13 cellular contexts compared by ENCODE assay signal in genomic region chr1:9753121-9753531, GRCh38.
DNase-seq lines count a peak whose midpoint lies in the region; ATAC-seq and TF ChIP-seq lines count a peak whose summit lies in the region.
"Had no signal": no experiment of that assay in that cellular context is flagged by ENCODE, and none has a peak within 500 bp of the region (broad histone marks: within the 10 kb centered on the region; RNA-seq: fewer than 3 reads in every experiment).

No MANE protein-coding gene starts in this region.

- no peak for TF ChIP-seq CTCF in astrocyte of the spinal cord (IDR thresholded peaks at IDR 0.05; ENCODE audit: low read depth, low read length)

- no peaks in the 10 kb centered on the region for H3K27me3 ChIP-seq in right cardiac atrium (ENCODE audit: control insufficient read depth, insufficient read depth)
- H3K27me3 ChIP-seq: BLaER1 treated with 17β-estradiol and CSF1 and Interleukin-3, amounts not matched to agents 10 nM and 100 nM; body of pancreas had no signal

- H3K4me3 Mint-ChIP-seq in activated CD4-positive, alpha-beta T cell treated with anti-CD3 and anti-CD28 coated beads, Interleukin-2, amount 10 ng/mL, durations not matched to agents 7 days and 5 days, result no peak overlapping the region
- H3K4me3 Mint-ChIP-seq in stimulated activated naive B cell treated with anti-CD40 and anti-IgM and Interleukin-4, amounts not matched to agents 10 μg/mL and 1 μg/mL and 100 μg/mL, for 72 hours, result no peak overlapping the region
- H3K4me3 Mint-ChIP-seq: natural killer cell treated with Interleukin-12 subunit alpha and Interleukin-12 subunit beta and Interleukin-15 and Interleukin-18, amount 100 ng/mL, for 72 hours had no signal

- DNase-seq in cardiac septum (ENCODE audit: low spot score), result peak; percentile 65
- DNase-seq in Right ventricle myocardium inferior (ENCODE audit: missing footprints), result no peak
- DNase-seq in astrocyte of the spinal cord (ENCODE audit: low read depth, low spot score), result peak; percentile 81
- peak; percentile 73 to 82 (median 78) for DNase-seq in right cardiac atrium
- DNase-seq in activated CD4-positive, alpha-beta T cell treated with anti-CD3 and anti-CD28 coated beads, Interleukin-2, amount 10 ng/mL, durations not matched to agents 7 days and 5 days, result no peak
- DNase-seq in NCI-H2107 treated with DMSO at 0.1 percent for 48 hours (lab: John Stamatoyannopoulos, UW; ENCODE audit: unreplicated experiment), result no peak
- no peak for DNase-seq in stimulated activated naive B cell treated with anti-CD40 and anti-IgM and Interleukin-4, amounts not matched to agents 10 μg/mL and 1 μg/mL and 100 μg/mL, for 72 hours
- no peak for DNase-seq in NCI-H2029 (lab: John Stamatoyannopoulos, UW)
- DNase-seq: NCI-H1048, SHP77 had no signal

- CTCF ChIA-PET in activated CD4-positive, alpha-beta T cell treated with anti-CD3 and anti-CD28 coated beads, Interleukin-2, amount 10 ng/mL, durations not matched to agents 7 days and 5 days (lab: Charles Lee), result no interaction called here

- H3K4me3 ChIP-seq in astrocyte of the spinal cord (ENCODE audit: low read depth, low read length) (no peak overlapping the region), right cardiac atrium (ENCODE audit: low read length) (no peak overlapping the region)
- H3K4me3 ChIP-seq: BLaER1 treated with 17β-estradiol and CSF1 and Interleukin-3, amounts not matched to agents 10 nM and 100 nM; body of pancreas had no signal

- no peaks in the 10 kb centered on the region for H3K27me3 Mint-ChIP-seq in activated CD4-positive, alpha-beta T cell treated with anti-CD3 and anti-CD28 coated beads, Interleukin-2, amount 10 ng/mL, durations not matched to agents 7 days and 5 days
- no peaks in the 10 kb centered on the region for H3K27me3 Mint-ChIP-seq in stimulated activated naive B cell treated with anti-CD40 and anti-IgM and Interleukin-4, amounts not matched to agents 10 μg/mL and 1 μg/mL and 100 μg/mL, for 72 hours
- H3K27me3 Mint-ChIP-seq: natural killer cell treated with Interleukin-12 subunit alpha and Interleukin-12 subunit beta and Interleukin-15 and Interleukin-18, amount 100 ng/mL, for 72 hours had no signal

- H3K9me3 ChIP-seq in right cardiac atrium (ENCODE audit: control insufficient read depth, low read length), result no peaks in the 10 kb centered on the region
- H3K9me3 ChIP-seq: BLaER1 treated with 17β-estradiol and CSF1 and Interleukin-3, amounts not matched to agents 10 nM and 100 nM; body of pancreas had no signal

- H3K4me1 Mint-ChIP-seq in activated CD4-positive, alpha-beta T cell treated with anti-CD3 and anti-CD28 coated beads, Interleukin-2, amount 10 ng/mL, durations not matched to agents 7 days and 5 days, result peaks cover 3% of the 10 kb centered on the region
- H3K4me1 Mint-ChIP-seq in stimulated activated naive B cell treated with anti-CD40 and anti-IgM and Interleukin-4, amounts not matched to agents 10 μg/mL and 1 μg/mL and 100 μg/mL, for 72 hours, result peaks cover 11 to 21% of the 10 kb centered on the region in 2 donors

- no peak overlapping the region for H3K27ac Mint-ChIP-seq in activated CD4-positive, alpha-beta T cell treated with anti-CD3 and anti-CD28 coated beads, Interleukin-2, amount 10 ng/mL, durations not matched to agents 7 days and 5 days
- H3K27ac Mint-ChIP-seq in stimulated activated naive B cell treated with anti-CD40 and anti-IgM and Interleukin-4, amounts not matched to agents 10 μg/mL and 1 μg/mL and 100 μg/mL, for 72 hours, result no peak overlapping the region
- H3K27ac Mint-ChIP-seq: natural killer cell treated with Interleukin-12 subunit alpha and Interleukin-12 subunit beta and Interleukin-15 and Interleukin-18, amount 100 ng/mL, for 72 hours had no signal

- no peaks in the 10 kb centered on the region for H3K9me3 Mint-ChIP-seq in activated CD4-positive, alpha-beta T cell treated with anti-CD3 and anti-CD28 coated beads, Interleukin-2, amount 10 ng/mL, durations not matched to agents 7 days and 5 days
- H3K9me3 Mint-ChIP-seq in stimulated activated naive B cell treated with anti-CD40 and anti-IgM and Interleukin-4, amounts not matched to agents 10 μg/mL and 1 μg/mL and 100 μg/mL, for 72 hours, result no peaks in the 10 kb centered on the region
- H3K9me3 Mint-ChIP-seq: natural killer cell treated with Interleukin-12 subunit alpha and Interleukin-12 subunit beta and Interleukin-15 and Interleukin-18, amount 100 ng/mL, for 72 hours had no signal

- no peak overlapping the region for H3K27ac ChIP-seq in right cardiac atrium (ENCODE audit: low read length)
- H3K27ac ChIP-seq: BLaER1 treated with 17β-estradiol and CSF1 and Interleukin-3, amounts not matched to agents 10 nM and 100 nM; body of pancreas had no signal

- in situ Hi-C loops in astrocyte of the spinal cord (cut with HindIII; ENCODE audit: low sequenced_read_pairs), result no loop called here

- WGBS in right cardiac atrium, result 70% methylated on average over 12 of the region's 12 CpGs

- intact Hi-C loops in cardiac septum (cut with DNase I) (no loop called here), Right ventricle myocardium inferior (cut with DNase I) (no loop called here), right cardiac atrium (cut with DNase I) (loop anchor here in 1 of 4 donors (10.0 kb wide), 1 partner anchor 58 kb away; no protein-coding TSS in a partner anchor)

- ATAC-seq in Right ventricle myocardium inferior (no peak), right cardiac atrium (peak; percentile 34 to 41)
- ATAC-seq in stimulated activated naive B cell treated with anti-CD40 and anti-IgM and Interleukin-4, amounts not matched to agents 10 μg/mL and 1 μg/mL and 100 μg/mL, for 72 hours (replicated peaks), result no peak
- ATAC-seq: body of pancreas had no signal

- peaks cover 2% of the 10 kb centered on the region for H3K4me1 ChIP-seq in right cardiac atrium (ENCODE audit: control insufficient read depth, insufficient read depth, low read length)
- H3K4me1 ChIP-seq: BLaER1 treated with 17β-estradiol and CSF1 and Interleukin-3, amounts not matched to agents 10 nM and 100 nM; body of pancreas had no signal

- POLR2A ChIA-PET in activated CD4-positive, alpha-beta T cell treated with anti-CD3 and anti-CD28 coated beads, Interleukin-2, amount 10 ng/mL, durations not matched to agents 7 days and 5 days (lab: Charles Lee), result no interaction called here

- H3K36me3 Mint-ChIP-seq in activated CD4-positive, alpha-beta T cell treated with anti-CD3 and anti-CD28 coated beads, Interleukin-2, amount 10 ng/mL, durations not matched to agents 7 days and 5 days (ENCODE audit: low read depth), result peaks cover 38% of the 10 kb centered on the region
- peaks cover 25 to 52% of the 10 kb centered on the region in 2 donors for H3K36me3 Mint-ChIP-seq in stimulated activated naive B cell treated with anti-CD40 and anti-IgM and Interleukin-4, amounts not matched to agents 10 μg/mL and 1 μg/mL and 100 μg/mL, for 72 hours

Comparison
In these comparisons a context has a peak if more than half of its experiments do, and no peak if none do; other contexts are left out.
1. DNase-seq: peak in cardiac septum (single experiment), astrocyte of the spinal cord (single experiment) and right cardiac atrium (3 of 3); none in Right ventricle myocardium inferior (single experiment), activated CD4-positive, alpha-beta T cell treated with anti-CD3 and anti-CD28 coated beads, Interleukin-2, amount 10 ng/mL, durations not matched to agents 7 days and 5 days (single experiment), NCI-H2107 treated with DMSO at 0.1 percent for 48 hours (single experiment), stimulated activated naive B cell treated with anti-CD40 and anti-IgM and Interleukin-4, amounts not matched to agents 10 μg/mL and 1 μg/mL and 100 μg/mL, for 72 hours (single experiment) and NCI-H2029 (single experiment).
2. ATAC-seq: peak in right cardiac atrium (2 of 2); none in Right ventricle myocardium inferior (single experiment) and stimulated activated naive B cell treated with anti-CD40 and anti-IgM and Interleukin-4, amounts not matched to agents 10 μg/mL and 1 μg/mL and 100 μg/mL, for 72 hours (0 of 2).